1 cellular context compared by ENCODE assay signal in the genomic region with DNA sequence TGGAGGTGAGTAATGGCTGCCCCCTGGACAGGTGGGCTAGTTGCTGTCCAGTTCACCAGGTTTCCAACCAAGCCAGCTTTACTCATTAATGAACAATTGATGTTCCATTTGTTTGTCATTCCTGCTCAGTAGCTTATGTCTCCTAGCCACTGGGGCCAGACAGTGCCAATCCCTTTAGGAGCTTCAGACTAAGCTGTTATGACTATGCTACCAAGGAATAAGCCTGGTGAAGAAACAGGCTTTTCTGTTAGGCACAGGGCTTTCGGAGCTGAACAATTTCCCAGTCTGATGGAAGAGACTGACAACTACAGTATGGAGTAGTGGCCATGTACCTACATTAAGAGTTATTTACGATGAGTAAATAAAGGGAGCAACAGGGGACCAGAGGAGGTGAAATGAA.
TF ChIP-seq lines count a peak whose summit lies in the region.

No MANE protein-coding gene starts in this region.

TF ChIP-seq in WTC11, 78 proteins besides CTCF, POLR2A, EP300 and RAD21 (continued from another document):
- TF ChIP-seq ZNF532 (CRISPR knock-in tag; IDR thresholded peaks at IDR 0.05; ENCODE audit: borderline replicate concordance) (no peak), FOXP4 (CRISPR knock-in tag; IDR thresholded peaks at IDR 0.05) (no peak)
